In genomic region chr5:132867046-132867451, GRCh38 we compare ENCODE assay signal across 8 cellular contexts. TPM values are rescaled to one million over a fixed set of nuclear protein-coding genes. Genes with fewer than 3 reads are reported as not detected.
A peak's percentile ranks its signal among the peaks of the same experiment; 100 is the strongest.
DNase-seq lines count a peak whose midpoint lies in the region; ATAC-seq, FAIRE-seq and TF ChIP-seq lines count a peak whose summit lies in the region.

No MANE protein-coding gene starts in this region.

- no peak for TF ChIP-seq RAD21 in neural cell (conservative IDR thresholded peaks at IDR 0.05)

- peak overlapping the region; percentile 87 for H3K4me2 ChIP-seq in neural cell (ENCODE audit: low read length)

- peaks cover 4% of the 10 kb centered on the region for H3F3A ChIP-seq in neural cell (ENCODE audit: insufficient read depth, low read length, poor library complexity, severe bottlenecking)

- H3K9me2 ChIP-seq in neural cell (ENCODE audit: insufficient read depth, low read length), result no peaks in the 10 kb centered on the region

- peak; percentile 13 for ATAC-seq in GM19452 (IDR thresholded peaks at IDR 0.05; ENCODE audit: unreplicated experiment)
- no peak for ATAC-seq in GM18517 (IDR thresholded peaks at IDR 0.05; ENCODE audit: unreplicated experiment)

- no peaks in the 10 kb centered on the region for H3K27me3 ChIP-seq in neural cell (ENCODE audit: insufficient read depth, low read depth, low read length)

- H3K9ac ChIP-seq in neural cell (ENCODE audit: low read length), result peak overlapping the region; percentile 98

- no peaks in the 10 kb centered on the region for H4K20me1 ChIP-seq in neural cell (ENCODE audit: insufficient read depth)

- H3K36me3 ChIP-seq in neural cell (ENCODE audit: insufficient read depth, low read length), result peaks cover 7% of the 10 kb centered on the region

- no peak for TF ChIP-seq CTCF in coronary artery (IDR thresholded peaks at IDR 0.05)
- no peak for TF ChIP-seq CTCF in neural cell (IDR thresholded peaks at IDR 0.05; ENCODE audit: poor library complexity, severe bottlenecking)

- no peak for FAIRE-seq in GM12892 (lab: Jason Lieb, UNC)

- no peak for DNase-seq in Jurkat, Clone E6-1 (ENCODE audit: low read depth, low spot score)
- no peak for DNase-seq in coronary artery (ENCODE audit: low spot score)
- DNase-seq in DMS153 (lab: John Stamatoyannopoulos, UW), result no peak
- no peak for DNase-seq in germinal center (ENCODE audit: low spot score)
- DNase-seq in GM12892 (ENCODE audit: insufficient read length), result no peak

- no peak for TF ChIP-seq POLR2A in GM12892 (IDR thresholded peaks at IDR 0.05; ENCODE audit: low read depth, low read length)

- H3K4me3 ChIP-seq in Jurkat, Clone E6-1 (ENCODE audit: low read length), result peak overlapping the region; percentile 95
- H3K4me3 ChIP-seq in coronary artery (peak overlapping the region; percentile 78), neural cell (ENCODE audit: low read length) (peak overlapping the region; percentile 95)

- no peak for TF ChIP-seq EP300 in neural cell (conservative IDR thresholded peaks at IDR 0.05; ENCODE audit: poor library complexity, severe bottlenecking)

- H3K79me2 ChIP-seq in neural cell (replicated peaks; ENCODE audit: insufficient read depth, low read length), result peaks cover 11% of the 10 kb centered on the region

- no peaks in the 10 kb centered on the region for H3K9me3 ChIP-seq in neural cell (ENCODE audit: low read length)

- H3K27ac ChIP-seq in coronary artery (peak overlapping the region; percentile 81 to 95), neural cell (ENCODE audit: low read length) (peak overlapping the region; percentile 97)

- peak overlapping the region; percentile 87 for H2AFZ ChIP-seq in neural cell (ENCODE audit: low read depth, low read length)

TF ChIP-seq in neural cell, 6 proteins besides CTCF, POLR2A, EP300 and RAD21:
- no peak for TF ChIP-seq EZH2 (IDR thresholded peaks at IDR 0.05; ENCODE audit: borderline replicate concordance, insufficient read depth, low read length, poor library complexity, severe bottlenecking)
- TF ChIP-seq, protein P1, sequence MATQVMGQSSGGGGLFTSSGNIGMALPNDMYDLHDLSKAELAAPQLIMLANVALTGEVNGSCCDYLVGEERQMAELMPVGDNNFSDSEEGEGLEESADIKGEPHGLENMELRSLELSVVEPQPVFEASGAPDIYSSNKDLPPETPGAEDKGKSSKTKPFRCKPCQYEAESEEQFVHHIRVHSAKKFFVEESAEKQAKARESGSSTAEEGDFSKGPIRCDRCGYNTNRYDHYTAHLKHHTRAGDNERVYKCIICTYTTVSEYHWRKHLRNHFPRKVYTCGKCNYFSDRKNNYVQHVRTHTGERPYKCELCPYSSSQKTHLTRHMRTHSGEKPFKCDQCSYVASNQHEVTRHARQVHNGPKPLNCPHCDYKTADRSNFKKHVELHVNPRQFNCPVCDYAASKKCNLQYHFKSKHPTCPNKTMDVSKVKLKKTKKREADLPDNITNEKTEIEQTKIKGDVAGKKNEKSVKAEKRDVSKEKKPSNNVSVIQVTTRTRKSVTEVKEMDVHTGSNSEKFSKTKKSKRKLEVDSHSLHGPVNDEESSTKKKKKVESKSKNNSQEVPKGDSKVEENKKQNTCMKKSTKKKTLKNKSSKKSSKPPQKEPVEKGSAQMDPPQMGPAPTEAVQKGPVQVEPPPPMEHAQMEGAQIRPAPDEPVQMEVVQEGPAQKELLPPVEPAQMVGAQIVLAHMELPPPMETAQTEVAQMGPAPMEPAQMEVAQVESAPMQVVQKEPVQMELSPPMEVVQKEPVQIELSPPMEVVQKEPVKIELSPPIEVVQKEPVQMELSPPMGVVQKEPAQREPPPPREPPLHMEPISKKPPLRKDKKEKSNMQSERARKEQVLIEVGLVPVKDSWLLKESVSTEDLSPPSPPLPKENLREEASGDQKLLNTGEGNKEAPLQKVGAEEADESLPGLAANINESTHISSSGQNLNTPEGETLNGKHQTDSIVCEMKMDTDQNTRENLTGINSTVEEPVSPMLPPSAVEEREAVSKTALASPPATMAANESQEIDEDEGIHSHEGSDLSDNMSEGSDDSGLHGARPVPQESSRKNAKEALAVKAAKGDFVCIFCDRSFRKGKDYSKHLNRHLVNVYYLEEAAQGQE (IDR thresholded peaks at IDR 0.05; ENCODE audit: borderline replicate concordance), result peak; percentile 58
- no peak for TF ChIP-seq MXI1 (conservative IDR thresholded peaks at IDR 0.05; ENCODE audit: poor library complexity, severe bottlenecking)
- TF ChIP-seq SMC3 (conservative IDR thresholded peaks at IDR 0.05; ENCODE audit: poor library complexity), result no peak
- no peak for TF ChIP-seq TAF1 (IDR thresholded peaks at IDR 0.05; ENCODE audit: low read depth)

RNA-seq across cellular contexts. Expression of gene UQCRQ, which starts 0.6 kb away (rescaled TPM):
- 592 TPM for polyA plus RNA-seq in Jurkat, Clone E6-1 (2012; ENCODE audit: insufficient read depth, insufficient read length)
- polyA plus RNA-seq in neural cell, result 413 and 444 TPM in 2 replicates
- polyA minus RNA-seq in neural cell, result 107 and 110 TPM in 2 replicates
- 423 TPM for polyA plus RNA-seq in GM12892 (2012; ENCODE audit: missing spikeins)

RNA-seq across cellular contexts. Expression of gene GDF9, which starts 0.8 kb away (rescaled TPM):
- polyA plus RNA-seq in Jurkat, Clone E6-1 (2012; ENCODE audit: insufficient read depth, insufficient read length), result 2.5 TPM
- polyA plus RNA-seq in neural cell, result 4.6 and 5.1 TPM in 2 replicates
- 3.2 and 3.9 TPM in 2 replicates for polyA minus RNA-seq in neural cell
- polyA plus RNA-seq in GM12892 (2012; ENCODE audit: missing spikeins), result 0.68 TPM

RNA-seq across cellular contexts. Expression of gene LEAP2, which starts 6.4 kb away (rescaled TPM):
- 3.3 TPM for polyA plus RNA-seq in Jurkat, Clone E6-1 (2012; ENCODE audit: insufficient read depth, insufficient read length)
- 1.1 and 1.6 TPM in 2 replicates for polyA plus RNA-seq in neural cell
- 0.97 and 1.0 TPM in 2 replicates for polyA minus RNA-seq in neural cell
- polyA plus RNA-seq in GM12892 (2012; ENCODE audit: missing spikeins), result 2.1 TPM

RNA-seq across cellular contexts. Expression of gene SHROOM1, which starts 36.6 kb away (rescaled TPM):
- 2.5 TPM for polyA plus RNA-seq in Jurkat, Clone E6-1 (2012; ENCODE audit: insufficient read depth, insufficient read length)
- 0.84 and 1.8 TPM in 2 replicates for polyA plus RNA-seq in neural cell
- 0.49 and 0.58 TPM in 2 replicates for polyA minus RNA-seq in neural cell
- 2.9 TPM for polyA plus RNA-seq in GM12892 (2012; ENCODE audit: missing spikeins)

RNA-seq across cellular contexts. Expression of gene SOWAHA, which starts 53.9 kb away (rescaled TPM):
- polyA plus RNA-seq in Jurkat, Clone E6-1 (2012; ENCODE audit: insufficient read depth, insufficient read length), result 0.36 TPM
- polyA plus RNA-seq in neural cell, result 23.4 and 26.9 TPM in 2 replicates
- polyA minus RNA-seq in neural cell, result 16.8 and 17.8 TPM in 2 replicates
- polyA plus RNA-seq in GM12892 (2012; ENCODE audit: missing spikeins), result 0.32 TPM
